8 cellular contexts compared by ENCODE assay signal in the genomic region with DNA sequence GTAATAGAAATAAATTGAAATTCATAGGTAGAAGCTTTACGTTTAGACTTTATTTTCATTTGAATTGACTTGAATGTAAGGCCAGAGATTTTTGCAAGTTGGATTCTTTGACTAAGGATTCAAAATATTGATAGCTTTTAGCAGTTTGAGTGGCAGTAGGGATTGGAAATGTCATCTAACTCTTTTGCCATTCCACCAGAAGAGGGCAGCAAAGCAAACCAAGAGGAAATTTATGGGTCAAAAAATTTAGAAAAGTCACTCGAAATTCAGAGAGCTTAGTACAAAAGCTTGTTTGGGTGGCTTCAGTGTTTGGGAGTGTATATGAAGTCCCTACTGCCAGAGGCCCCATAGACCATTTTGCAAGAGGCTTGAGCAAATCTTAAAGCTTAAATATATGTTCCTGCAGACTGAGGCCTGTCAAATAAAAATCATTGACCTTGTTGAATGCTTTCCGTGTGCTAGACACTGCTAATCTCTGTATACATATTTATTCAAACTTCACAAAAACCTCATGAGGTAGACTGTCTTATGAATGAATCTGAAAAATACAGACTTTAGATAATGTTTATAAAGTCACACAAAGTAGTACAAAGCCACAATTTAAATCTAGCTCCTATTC. TPM values are rescaled to one million over a fixed set of nuclear protein-coding genes. Genes with fewer than 3 reads are reported as not detected.
DNase-seq lines count a peak whose midpoint lies in the region; ATAC-seq and TF ChIP-seq lines count a peak whose summit lies in the region.

No MANE protein-coding gene starts in this region.

- H2AFZ ChIP-seq in IMR-90 (replicated peaks; ENCODE audit: low read length, poor library complexity), result no peak overlapping the region

- no TSS peak for BruUV-seq in IMR-90 (replicated peaks; lab: Mats Ljungman, UMichigan)

- no peaks in the 10 kb centered on the region for H3K9me3 ChIP-seq in IMR-90 (ENCODE audit: control insufficient read depth, insufficient read depth, low read length)
- H3K9me3 ChIP-seq in neutrophil, result no peaks in the 10 kb centered on the region

- intact Hi-C loops in IMR-90 (cut with micrococcal nuclease), result loop anchor here (1.0 to 5.0 kb wide), 2 partner anchors 108 to 266 kb away; no protein-coding TSS in a partner anchor

- H2BK120ac ChIP-seq in IMR-90 (ENCODE audit: low read depth, low read length), result no peak overlapping the region

- no peak overlapping the region for H3K56ac ChIP-seq in IMR-90 (ENCODE audit: extremely low read depth, insufficient read depth, low read length)

- no peak overlapping the region for H2AK5ac ChIP-seq in IMR-90 (ENCODE audit: low read depth, low read length)

- no peak overlapping the region for H2AK9ac ChIP-seq in IMR-90 (replicated peaks; ENCODE audit: low read depth, low read length, poor library complexity)

- dilution Hi-C loops in IMR-90 (cut with HindIII; ENCODE audit: low sequenced_read_pairs, unreplicated experiment), result no loop called here

- no peak overlapping the region for H4K8ac ChIP-seq in IMR-90 (ENCODE audit: low read depth in 2 of 2, low read length in 2 of 2)

- H4K91ac ChIP-seq in IMR-90 (ENCODE audit: insufficient read depth, low read depth, low read length), result no peak overlapping the region

- no peak overlapping the region for H3K27ac ChIP-seq in IMR-90 (ENCODE audit: insufficient read depth, low read length)
- H3K27ac ChIP-seq in neutrophil, result no peak overlapping the region

- H3K4me2 ChIP-seq in IMR-90 (ENCODE audit: low read depth, low read length), result no peak overlapping the region

- H3K14ac ChIP-seq in IMR-90 (replicated peaks; ENCODE audit: low read depth, low read length), result no peak overlapping the region

- CTCF ChIA-PET in IMR-90 (lab: Yijun Ruan, JAX), result interaction anchor here (0.6 to 1.6 kb wide), 15 partner anchors 10 to 571 kb away, joined by 3 to 12 read pairs (median 3); partner anchors contain the start of genes PHTF2, RSBN1L and TMEM60

- TF ChIP-seq CTCF in IMR-90 (conservative IDR thresholded peaks at IDR 0.05; ENCODE audit: low read depth, low read length) (peak; percentile 65), epithelial cell of esophagus (IDR thresholded peaks at IDR 0.05; ENCODE audit: insufficient read depth, low read depth, low read length, missing control alignments) (peak; percentile 75), neutrophil (IDR thresholded peaks at IDR 0.05) (peak; percentile 51)

- 0 out of 2 replicates have a peak, but pooled peaks cover 3% of the 10 kb centered on the region for H3K9me1 ChIP-seq in IMR-90 (ENCODE audit: insufficient read depth, low read length)

- TF ChIP-seq POLR2A in IMR-90 (IDR thresholded peaks at IDR 0.05; ENCODE audit: low read depth, low read length), result no peak

- H3K36me3 ChIP-seq in IMR-90 (ENCODE audit: control insufficient read depth, insufficient read depth, low read length) (peaks cover 17% of the 10 kb centered on the region), neutrophil (peaks cover 39% of the 10 kb centered on the region)

- no CpG with 5 or more reads among the region's 3 CpGs for WGBS in IMR-90 (ENCODE audit: extremely low coverage in 2 of 2, insufficient read length in 1 of 2), 2 experiments

- peak overlapping the region; percentile 68; the same call in 1 of the 2 replicates for H4K5ac ChIP-seq in IMR-90 (ENCODE audit: low read depth, low read length)

- no peak overlapping the region for H2BK20ac ChIP-seq in IMR-90 (ENCODE audit: low read depth, low read length)

- peak; percentile 21 for DNase-seq in activated CD8-positive, alpha-beta memory T cell treated with anti-CD3 and anti-CD28 coated beads, Interleukin-2, amount 50 U/mL, for 1 hour (ENCODE audit: extremely low read depth)
- no peak for DNase-seq in activated CD8-positive, alpha-beta memory T cell treated with anti-CD3 and anti-CD28 coated beads for 24 hours
- peak; percentile 47 for DNase-seq in IMR-90
- DNase-seq in epithelial cell of esophagus (ENCODE audit: low read depth), result peak; percentile 37

- no peak overlapping the region for H2BK15ac ChIP-seq in IMR-90 (ENCODE audit: low read depth, low read length)

- H3K18ac ChIP-seq in IMR-90 (ENCODE audit: low read depth, low read length), result no peak overlapping the region

- H3K4me1 ChIP-seq in IMR-90 (ENCODE audit: control insufficient read depth, insufficient read depth, low read length) (peaks cover 6% of the 10 kb centered on the region; the same call in 1 of the 2 replicates), neutrophil (ENCODE audit: control insufficient read depth in 1 of 2, insufficient read depth in 1 of 2, low read depth in 1 of 2, low read length in 1 of 2) (no peaks in the 10 kb centered on the region)

- H3K27me3 ChIP-seq in IMR-90 (ENCODE audit: control insufficient read depth, insufficient read depth, low read length), result no peaks in the 10 kb centered on the region
- H3K27me3 ChIP-seq in neutrophil, result no peaks in the 10 kb centered on the region

- H4K20me1 ChIP-seq in IMR-90 (ENCODE audit: insufficient read depth, low read length), result peaks cover 4% of the 10 kb centered on the region; the same call in 1 of the 2 replicates

- H3K9ac ChIP-seq in IMR-90 (ENCODE audit: low read depth, low read length), result no peak overlapping the region

- H2BK5ac ChIP-seq in IMR-90 (ENCODE audit: low read depth, low read length, poor library complexity, severe bottlenecking), result no peak overlapping the region

- POLR2A ChIA-PET in IMR-90 (lab: Charles Lee; ENCODE audit: unreplicated experiment), result interaction anchor here (0.5 kb wide), 1 partner anchor 334 kb away, joined by 4 read pairs; no protein-coding TSS in a partner anchor

- H3K4ac ChIP-seq in IMR-90 (ENCODE audit: low read depth, low read length), result no peak overlapping the region

- in situ Hi-C loops in IMR-90 (cut with MboI; ENCODE audit: low sequenced_read_pairs), result loop anchor here (25.0 kb wide), 1 partner anchor 286 kb away; no protein-coding TSS in a partner anchor

- no peak overlapping the region for H3K4me3 ChIP-seq in IMR-90 (ENCODE audit: insufficient read depth, low read depth, low read length)
- H3K4me3 ChIP-seq in epithelial cell of esophagus (ENCODE audit: low read length), result no peak overlapping the region
- no peak overlapping the region for H3K4me3 ChIP-seq in neutrophil (ENCODE audit: low read depth in 1 of 2, low read length in 1 of 2)

- H3K23ac ChIP-seq in IMR-90 (ENCODE audit: low read depth, low read length), result no peak overlapping the region

- ATAC-seq in IMR-90 (ENCODE audit: low read depth), result peak; percentile 19; the same call in 1 of the 2 replicates
- peak; percentile 34; the same call in 1 of the 3 replicates for ATAC-seq in SK-N-SH treated with all-trans-retinoic acid at 6 μM for 48 hours
- ATAC-seq in HG03432 (IDR thresholded peaks at IDR 0.05; ENCODE audit: unreplicated experiment), result no peak
- ATAC-seq in HG03460 (IDR thresholded peaks at IDR 0.05; ENCODE audit: unreplicated experiment), result no peak

- TF ChIP-seq RAD21 in IMR-90 (IDR thresholded peaks at IDR 0.05; ENCODE audit: low read length), result peak; percentile 64

- peaks cover 8 to 29% of the 10 kb centered on the region in 2 experiments; a peak in 3 of 4 replicates for H3K79me1 ChIP-seq in IMR-90 (ENCODE audit: low read depth in 1 of 2, low read length in 2 of 2)

TF ChIP-seq in IMR-90, 13 proteins besides CTCF, POLR2A, EP300 and RAD21:
- TF ChIP-seq ELK1 (IDR thresholded peaks at IDR 0.05; ENCODE audit: borderline replicate concordance, low read depth, low read length) (no peak), SMC3 (IDR thresholded peaks at IDR 0.05; ENCODE audit: low read depth, low read length) (peak; percentile 61)

TF ChIP-seq in SK-N-SH treated with all-trans-retinoic acid at 6 μM for 48 hours, 23 proteins besides CTCF, POLR2A, EP300 and RAD21:
- TF ChIP-seq, protein P1, sequence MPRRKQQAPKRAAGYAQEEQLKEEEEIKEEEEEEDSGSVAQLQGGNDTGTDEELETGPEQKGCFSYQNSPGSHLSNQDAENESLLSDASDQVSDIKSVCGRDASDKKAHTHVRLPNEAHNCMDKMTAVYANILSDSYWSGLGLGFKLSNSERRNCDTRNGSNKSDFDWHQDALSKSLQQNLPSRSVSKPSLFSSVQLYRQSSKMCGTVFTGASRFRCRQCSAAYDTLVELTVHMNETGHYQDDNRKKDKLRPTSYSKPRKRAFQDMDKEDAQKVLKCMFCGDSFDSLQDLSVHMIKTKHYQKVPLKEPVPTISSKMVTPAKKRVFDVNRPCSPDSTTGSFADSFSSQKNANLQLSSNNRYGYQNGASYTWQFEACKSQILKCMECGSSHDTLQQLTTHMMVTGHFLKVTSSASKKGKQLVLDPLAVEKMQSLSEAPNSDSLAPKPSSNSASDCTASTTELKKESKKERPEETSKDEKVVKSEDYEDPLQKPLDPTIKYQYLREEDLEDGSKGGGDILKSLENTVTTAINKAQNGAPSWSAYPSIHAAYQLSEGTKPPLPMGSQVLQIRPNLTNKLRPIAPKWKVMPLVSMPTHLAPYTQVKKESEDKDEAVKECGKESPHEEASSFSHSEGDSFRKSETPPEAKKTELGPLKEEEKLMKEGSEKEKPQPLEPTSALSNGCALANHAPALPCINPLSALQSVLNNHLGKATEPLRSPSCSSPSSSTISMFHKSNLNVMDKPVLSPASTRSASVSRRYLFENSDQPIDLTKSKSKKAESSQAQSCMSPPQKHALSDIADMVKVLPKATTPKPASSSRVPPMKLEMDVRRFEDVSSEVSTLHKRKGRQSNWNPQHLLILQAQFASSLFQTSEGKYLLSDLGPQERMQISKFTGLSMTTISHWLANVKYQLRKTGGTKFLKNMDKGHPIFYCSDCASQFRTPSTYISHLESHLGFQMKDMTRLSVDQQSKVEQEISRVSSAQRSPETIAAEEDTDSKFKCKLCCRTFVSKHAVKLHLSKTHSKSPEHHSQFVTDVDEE (CRISPR knock-in tag; IDR thresholded peaks at IDR 0.05), result 0 out of 2 replicates have a peak, but pooled peaks have one; percentile 15
- no peak for TF ChIP-seq PPARA (CRISPR knock-in tag; IDR thresholded peaks at IDR 0.05; ENCODE audit: borderline replicate concordance)
TF ChIP-seq in SK-N-SH treated with all-trans-retinoic acid at 6 μM for 48 hours: peak in this region for 1.

RNA-seq across cellular contexts. Expression of gene RSBN1L, which starts 44.6 kb away (rescaled TPM):
- total RNA-seq in IMR-90 (2012; rRNA removed), result 14.7 and 23.6 TPM in 2 replicates
- polyA plus RNA-seq in IMR-90 (2012; rRNA removed), result 5.7 and 7.8 TPM in 2 replicates
- 1.1 and 1.7 TPM in 2 replicates for polyA plus RNA-seq in IMR-90 (2012; cell fraction: cytosol; rRNA removed)
- 1.8 and 10.0 TPM in 2 replicates for polyA plus RNA-seq in IMR-90 (2012; cell fraction: nucleus; rRNA removed; ENCODE audit: low replicate concordance)

Comparison
In these comparisons a context has a peak if more than half of its experiments do, and no peak if none do; other contexts are left out.
1. ATAC-seq: peak in IMR-90 (single experiment) and SK-N-SH treated with all-trans-retinoic acid at 6 μM for 48 hours (single experiment); none in HG03432 (single experiment) and HG03460 (single experiment).
2. Peak in every context shown above with its lines, with median percentiles within 50 percentile points of each other: CTCF ChIP-seq.